Comparison of ENCODE assay signal across 13 cellular contexts in the genomic region with DNA sequence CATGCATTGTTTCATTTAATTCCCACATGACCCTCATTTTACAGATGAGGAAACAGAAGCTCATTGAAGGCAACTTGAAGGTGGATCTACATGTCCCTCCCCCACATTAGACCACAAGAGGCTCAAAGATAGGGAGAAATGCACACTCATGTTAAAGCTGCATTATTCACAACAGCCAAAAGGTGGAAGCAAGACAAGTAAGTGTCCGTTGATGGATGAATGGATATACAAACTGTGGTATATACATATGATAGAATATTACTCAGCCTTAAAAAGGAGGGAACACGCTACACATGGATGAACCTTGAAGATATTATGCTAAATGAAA.
DNase-seq lines count a peak whose midpoint lies in the region; ATAC-seq, FAIRE-seq and TF ChIP-seq lines count a peak whose summit lies in the region.
"Had no signal": no experiment of that assay in that cellular context is flagged by ENCODE, and none has a peak within 500 bp of the region (broad histone marks: within the 10 kb centered on the region; RNA-seq: fewer than 3 reads in every experiment).

No MANE protein-coding gene starts in this region.

- TF ChIP-seq CTCF in epithelial cell of esophagus (IDR thresholded peaks at IDR 0.05; ENCODE audit: insufficient read depth, low read depth, low read length, missing control alignments) (no peak), osteocyte (IDR thresholded peaks at IDR 0.05) (no peak)

- H3K27me3 Mint-ChIP-seq in osteocyte (ENCODE audit: unreplicated experiment), result no peaks in the 10 kb centered on the region

- peaks cover 19% of the 10 kb centered on the region for H3K4me1 Mint-ChIP-seq in osteocyte (ENCODE audit: unreplicated experiment)

- FAIRE-seq in RCC 7860 (lab: Jason Lieb, UNC), result no peak
- FAIRE-seq: TTC549 had no signal

- peak overlapping the region; percentile 61 for H3K27ac Mint-ChIP-seq in osteocyte (ENCODE audit: unreplicated experiment)

- ATAC-seq in Right ventricle myocardium inferior, result no peak

- no peaks in the 10 kb centered on the region for H3K9me3 Mint-ChIP-seq in osteocyte (ENCODE audit: unreplicated experiment)

- DNase-seq in DMS 273 (lab: John Stamatoyannopoulos, UW; ENCODE audit: unreplicated experiment), result peak; percentile 12
- DNase-seq in DMS 273 treated with DMSO at 0.1 percent for 48 hours (lab: John Stamatoyannopoulos, UW), result no peak
- DNase-seq in RCC 7860 (ENCODE audit: low spot score), result peak; percentile 41
- peak; percentile 41 for DNase-seq in epithelial cell of esophagus (ENCODE audit: low read depth)
- no peak for DNase-seq in osteocyte (ENCODE audit: extremely low spot score, unreplicated experiment)
- DNase-seq in COR-L47 (lab: John Stamatoyannopoulos, UW), result no peak
- no peak for DNase-seq in Right ventricle myocardium inferior (ENCODE audit: missing footprints)
- DNase-seq in activated T-cell treated with anti-CD3 and anti-CD28 coated beads, Interleukin-2, amount 50 U/mL, for 48 hours, result no peak
- DNase-seq: nucleus accumbens, spleen, trophoblast cell had no signal

- H3K4me3 ChIP-seq in epithelial cell of esophagus (ENCODE audit: low read length), result no peak overlapping the region
- H3K4me3 ChIP-seq: adrenal gland, spleen had no signal

- intact Hi-C loops in Right ventricle myocardium inferior (cut with DNase I), result loop anchor here (5.0 kb wide), 1 partner anchor 34 kb away; no protein-coding TSS in a partner anchor

- H3K36me3 Mint-ChIP-seq in osteocyte (ENCODE audit: unreplicated experiment), result no peaks in the 10 kb centered on the region

- H3K4me3 Mint-ChIP-seq in osteocyte (ENCODE audit: unreplicated experiment), result no peak overlapping the region

Comparison
In these comparisons a context has a peak if more than half of its experiments do, and no peak if none do; other contexts are left out.
1. DNase-seq: peak in DMS 273 (single experiment), RCC 7860 (single experiment) and epithelial cell of esophagus (single experiment); none in DMS 273 treated with DMSO at 0.1 percent for 48 hours (single experiment), osteocyte (single experiment), COR-L47 (single experiment), Right ventricle myocardium inferior (single experiment) and activated T-cell treated with anti-CD3 and anti-CD28 coated beads, Interleukin-2, amount 50 U/mL, for 48 hours (0 of 2).